In the genomic region with DNA sequence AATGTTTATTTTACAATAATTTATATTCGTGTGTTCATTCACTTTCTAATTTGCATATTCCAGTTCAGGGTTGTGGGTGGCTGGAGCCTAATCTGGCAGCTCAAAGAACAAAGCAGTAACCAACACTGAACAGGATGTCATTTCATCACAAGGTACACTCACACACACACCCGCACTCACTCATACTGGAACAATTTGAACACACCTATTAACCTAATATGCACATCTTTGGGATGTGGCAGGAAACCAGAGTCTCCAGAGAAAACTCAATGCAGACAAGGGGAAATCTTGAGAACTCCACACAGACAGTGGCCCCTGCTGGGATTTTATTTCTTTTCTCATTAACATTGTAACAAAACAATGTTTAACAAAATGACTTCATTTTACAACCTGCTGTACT, we compare ENCODE assay signal across 17 cellular contexts.
"Had no signal": no experiment of that assay in that cellular context is flagged by ENCODE, and none has a peak within 500 bp of the region (broad histone marks: within the 10 kb centered on the region; RNA-seq: fewer than 3 reads in every experiment).

No MANE protein-coding gene starts in this region.

- H3K4me1 Mint-ChIP-seq: activated CD4-positive, alpha-beta T cell treated with anti-CD3 and anti-CD28 coated beads, Interleukin-2, amount 10 ng/mL, durations not matched to agents 24 days and 14 days; naive B cell; neural progenitor cell had no signal

- ATAC-seq: activated CD8-positive, alpha-beta T cell treated with anti-CD3 and anti-CD28 coated beads, Interleukin-2, amount 10 ng/mL, durations not matched to agents 7 days and 5 days; effector memory CD8-positive, alpha-beta T cell; left lung; upper lobe of right lung had no signal

- H3K4me3 Mint-ChIP-seq: activated CD4-positive, alpha-beta T cell treated with anti-CD3 and anti-CD28 coated beads, Interleukin-2, amount 10 ng/mL, durations not matched to agents 24 days and 14 days; activated CD8-positive, alpha-beta T cell treated with anti-CD3 and anti-CD28 coated beads, Interleukin-2, amount 10 ng/mL, durations not matched to agents 7 days and 5 days; activated T-helper 1 cell treated with anti-CD3 and anti-CD28 coated beads, Interleukin-12 subunit alpha, Interleukin-12 subunit beta, Interleukin-2, Interleukin-4 antibody, amounts not matched to agents 30 ng/mL and 10 ng/mL and 1 ng/mL, durations not matched to agents 14 hours and 24 hours and 36 hours; effector memory CD8-positive, alpha-beta T cell; naive B cell; neural progenitor cell had no signal

- H3K27me3 Mint-ChIP-seq: activated CD4-positive, alpha-beta T cell treated with anti-CD3 and anti-CD28 coated beads, Interleukin-2, amount 10 ng/mL, durations not matched to agents 24 days and 14 days; effector memory CD8-positive, alpha-beta T cell had no signal

- H3K27ac Mint-ChIP-seq: activated CD4-positive, alpha-beta T cell treated with anti-CD3 and anti-CD28 coated beads, Interleukin-2, amount 10 ng/mL, durations not matched to agents 24 days and 14 days; activated CD8-positive, alpha-beta T cell treated with anti-CD3 and anti-CD28 coated beads, Interleukin-2, amount 10 ng/mL, durations not matched to agents 7 days and 5 days; activated T-helper 1 cell treated with anti-CD3 and anti-CD28 coated beads, Interleukin-12 subunit alpha, Interleukin-12 subunit beta, Interleukin-2, Interleukin-4 antibody, amounts not matched to agents 30 ng/mL and 10 ng/mL and 1 ng/mL, durations not matched to agents 14 hours and 24 hours and 36 hours; effector memory CD8-positive, alpha-beta T cell; neural progenitor cell had no signal

- H3K36me3 ChIP-seq: left lung, neural progenitor cell, ovary, stomach, upper lobe of right lung had no signal

- H3K36me3 Mint-ChIP-seq: naive B cell, neural progenitor cell had no signal

- H3K9me3 ChIP-seq: ovary, testis, upper lobe of right lung had no signal

- DNase-seq: activated CD4-positive, alpha-beta T cell treated with anti-CD3 and anti-CD28 coated beads, Interleukin-2, amount 10 ng/mL, durations not matched to agents 24 days and 14 days; activated CD4-positive, CD25-positive, alpha-beta regulatory T cell; activated CD8-positive, alpha-beta T cell treated with anti-CD3 and anti-CD28 coated beads, Interleukin-2, amount 10 ng/mL, durations not matched to agents 7 days and 5 days; anterior cingulate cortex; dermis blood vessel endothelial cell; effector memory CD8-positive, alpha-beta T cell; islet precursor cell; left lung; naive B cell; ovary; stimulated activated CD4-positive, alpha-beta T cell treated with anti-CD3 and anti-CD28 coated beads, Interleukin-1b, Interleukin-23, amount 100 ng/mL, for 48 hours; stomach; testis; upper lobe of right lung had no signal

- H3K4me1 ChIP-seq: left lung, neural progenitor cell, stomach, testis, upper lobe of right lung had no signal

- H3K27me3 ChIP-seq: hepatocyte, left lung, neural progenitor cell, ovary, stomach, testis, upper lobe of right lung had no signal

- H3K4me3 ChIP-seq: hepatocyte, left lung, neural progenitor cell, ovary, stomach, testis, upper lobe of right lung had no signal

- H3K27ac ChIP-seq: hepatocyte, left lung, neural progenitor cell, ovary, stomach, testis, upper lobe of right lung had no signal
